9 cellular contexts compared by ENCODE assay signal in genomic region chr6:116218172-116218633, GRCh38. TPM values are rescaled to one million over a fixed set of nuclear protein-coding genes. Genes with fewer than 3 reads are reported as not detected.
DNase-seq lines count a peak whose midpoint lies in the region; ATAC-seq and TF ChIP-seq lines count a peak whose summit lies in the region.
"Had no signal": no experiment of that assay in that cellular context is flagged by ENCODE, and none has a peak within 500 bp of the region (broad histone marks: within the 10 kb centered on the region; RNA-seq: fewer than 3 reads in every experiment).

No MANE protein-coding gene starts in this region.

- H3K79me2 ChIP-seq in OCI-LY3 (ENCODE audit: low read length), result no peaks in the 10 kb centered on the region

- H3K9me3 ChIP-seq in left ventricle myocardium inferior (replicated peaks) (no peaks in the 10 kb centered on the region), OCI-LY3 (ENCODE audit: insufficient read depth, low read length) (no peaks in the 10 kb centered on the region)

- H2AFZ ChIP-seq in OCI-LY3 (ENCODE audit: low read depth, low read length), result no peak overlapping the region

- 0 out of 2 replicates have a peak overlapping the region, but pooled peaks have one; percentile 5 for H3K9ac ChIP-seq in OCI-LY3 (ENCODE audit: low read length)

- H3K27ac Mint-ChIP-seq in activated naive CD4-positive, alpha-beta T cell treated with anti-CD3 and anti-CD28 coated beads, Interleukin-2, amount 10 ng/mL, durations not matched to agents 7 days and 5 days, result no peak overlapping the region

- H3K4me3 Mint-ChIP-seq in activated naive CD4-positive, alpha-beta T cell treated with anti-CD3 and anti-CD28 coated beads, Interleukin-2, amount 10 ng/mL, durations not matched to agents 7 days and 5 days, result no peak overlapping the region

- H3K27ac ChIP-seq in left ventricle myocardium inferior (replicated peaks), result no peak overlapping the region
- no peak overlapping the region for H3K27ac ChIP-seq in OCI-LY3 (ENCODE audit: low read length)

- H3K27me3 Mint-ChIP-seq in activated naive CD4-positive, alpha-beta T cell treated with anti-CD3 and anti-CD28 coated beads, Interleukin-2, amount 10 ng/mL, durations not matched to agents 7 days and 5 days, result no peaks in the 10 kb centered on the region

- peak; percentile 64 for TF ChIP-seq CTCF in left ventricle myocardium inferior (IDR thresholded peaks at IDR 0.05; ENCODE audit: borderline replicate concordance)
- TF ChIP-seq CTCF in OCI-LY3 (IDR thresholded peaks at IDR 0.05; ENCODE audit: low read depth, low read length), result peak; percentile 58

- no peaks in the 10 kb centered on the region for H3K4me1 Mint-ChIP-seq in activated naive CD4-positive, alpha-beta T cell treated with anti-CD3 and anti-CD28 coated beads, Interleukin-2, amount 10 ng/mL, durations not matched to agents 7 days and 5 days

- H3K36me3 Mint-ChIP-seq in activated naive CD4-positive, alpha-beta T cell treated with anti-CD3 and anti-CD28 coated beads, Interleukin-2, amount 10 ng/mL, durations not matched to agents 7 days and 5 days, result peaks cover under 1% of the 10 kb centered on the region

- H3K36me3 ChIP-seq in left ventricle myocardium inferior (peaks cover 7% of the 10 kb centered on the region), OCI-LY3 (replicated peaks; ENCODE audit: low read depth, low read length) (no peaks in the 10 kb centered on the region)

- intact Hi-C loops in left ventricle myocardium inferior (cut with micrococcal nuclease) (no loop called here), cardiac septum (cut with DNase I) (loop anchor here (5.0 to 10.0 kb wide), 2 partner anchors 59 to 317 kb away; partner anchors contain the start of gene TSPYL1)

- H3K4me3 ChIP-seq in left ventricle myocardium inferior (no peak overlapping the region), OCI-LY3 (ENCODE audit: low read length) (no peak overlapping the region)

- no peaks in the 10 kb centered on the region for H4K20me1 ChIP-seq in OCI-LY3 (ENCODE audit: insufficient read depth, low read length)

- CTCF ChIA-PET in activated naive CD4-positive, alpha-beta T cell treated with anti-CD3 and anti-CD28 coated beads, Interleukin-2, amount 10 ng/mL, durations not matched to agents 7 days and 5 days (lab: Charles Lee), result interaction anchor here (0.7 to 2.6 kb wide), 11 partner anchors 9 to 345 kb away, joined by 3 to 6 read pairs (median 4); no protein-coding TSS in a partner anchor

- H3K27me3 ChIP-seq in left ventricle myocardium inferior (ENCODE audit: low read depth) (no peaks in the 10 kb centered on the region), OCI-LY3 (ENCODE audit: low read depth, low read length) (no peaks in the 10 kb centered on the region)

- ATAC-seq in HG03196 (IDR thresholded peaks at IDR 0.05; ENCODE audit: unreplicated experiment), result no peak

- H3K4me2 ChIP-seq in OCI-LY3 (ENCODE audit: low read length), result peak overlapping the region; percentile 27; the same call in 1 of the 2 replicates

- no peaks in the 10 kb centered on the region for H3K9me3 Mint-ChIP-seq in activated naive CD4-positive, alpha-beta T cell treated with anti-CD3 and anti-CD28 coated beads, Interleukin-2, amount 10 ng/mL, durations not matched to agents 7 days and 5 days

- H3K4me1 ChIP-seq in left ventricle myocardium inferior, result peaks cover 14% of the 10 kb centered on the region
- peaks cover 7% of the 10 kb centered on the region; the same call in 1 of the 2 replicates for H3K4me1 ChIP-seq in OCI-LY3 (ENCODE audit: low read length)

- no peak for DNase-seq in left ventricle myocardium inferior
- no peak for DNase-seq in cardiac septum (ENCODE audit: low spot score)
- peak; percentile 62 for DNase-seq in fibroblast of peridontal ligament (ENCODE audit: extremely low read depth)
- no peak for DNase-seq in activated naive CD4-positive, alpha-beta T cell treated with anti-CD3 and anti-CD28 coated beads, Interleukin-2, amount 10 ng/mL, durations not matched to agents 7 days and 5 days
- no peak for DNase-seq in stimulated activated CD4-positive, alpha-beta T cell treated with anti-CD3 and anti-CD28 coated beads, Interleukin-2, amount 100 ng/mL, for 48 hours
- no peak for DNase-seq in T1000 (lab: John Stamatoyannopoulos, UW)
- DNase-seq: NK-92 treated with Interleukin-12 subunit alpha and Interleukin-12 subunit beta, amount 100 ng/mL, for 24 hours had no signal

RNA-seq across cellular contexts. Expression of gene TSPYL4, which starts 35.7 kb away (rescaled TPM):
- 30.5 TPM for total RNA-seq in left ventricle myocardium inferior
- total RNA-seq in cardiac septum, result 29.7 TPM
